ENCODE assay signal across 8 cellular contexts in the genomic region with DNA sequence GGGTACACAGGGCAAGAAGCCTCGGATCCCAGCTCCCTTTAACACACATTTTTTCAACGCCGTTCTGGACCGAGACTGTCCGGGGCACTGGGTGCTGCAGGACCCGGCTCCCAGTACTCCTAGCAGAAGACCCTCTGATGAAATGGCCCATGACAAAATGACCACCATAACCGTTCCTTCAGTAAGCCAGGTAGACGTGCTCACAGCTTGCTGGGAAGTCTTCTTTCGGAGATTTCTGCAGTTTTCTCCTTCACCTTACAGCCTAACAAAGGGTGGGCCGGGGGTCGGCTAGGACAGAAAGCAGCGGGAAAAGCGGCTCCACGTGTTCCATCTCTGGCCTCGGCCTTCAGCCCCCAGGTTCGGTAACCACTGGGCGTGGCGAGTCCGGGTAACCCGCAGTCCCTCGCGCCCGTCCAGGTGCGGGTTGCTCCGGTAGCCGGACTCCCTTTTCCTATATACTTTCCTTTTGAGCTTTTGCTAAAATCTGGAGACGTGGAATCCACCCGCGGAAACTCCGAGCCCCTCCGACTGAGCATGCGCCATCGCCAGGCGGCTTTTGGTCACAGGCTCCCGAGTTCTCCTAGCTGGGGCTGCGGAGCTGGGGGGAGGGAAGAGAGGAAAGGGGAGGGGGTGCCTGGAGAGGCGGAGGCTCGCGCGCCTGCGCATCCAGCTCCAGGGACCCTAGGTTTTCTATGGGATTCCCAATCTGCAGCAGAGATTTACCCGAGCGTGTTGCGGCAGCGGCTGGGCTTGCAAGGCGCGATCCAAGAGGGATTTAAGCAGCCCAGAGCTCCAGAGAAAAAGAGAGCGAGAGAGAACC. TPM values are rescaled to one million over a fixed set of nuclear protein-coding genes. Genes with fewer than 3 reads are reported as not detected.
DNase-seq lines count a peak whose midpoint lies in the region; TF ChIP-seq lines count a peak whose summit lies in the region.

A gene (plus strand): TSS at position 704 of the 820 bp plus-strand sequence. CDS start 51,379 bp downstream, outside the sequence.

- no peaks in the 10 kb centered on the region for H3K9me3 ChIP-seq in liver (ENCODE audit: control insufficient read depth in 4 of 4, low read length in 3 of 4)

- H3K27me3 ChIP-seq in dorsolateral prefrontal cortex: peaks cover 0 to 88% (median 22%) of the 10 kb centered on the region in 45 donors
- no peaks in the 10 kb centered on the region for H3K27me3 ChIP-seq in liver (ENCODE audit: control insufficient read depth in 4 of 4, insufficient read depth in 4 of 4, low read length in 3 of 4)

- intact Hi-C loops in dorsolateral prefrontal cortex (cut with DNase I): no loop called here

- in situ Hi-C loops in GM13976 (cut with MboI; ENCODE audit: low sequenced_read_pairs, unreplicated experiment): no loop called here

- H3K27ac ChIP-seq in dorsolateral prefrontal cortex: peak within 1 kb of the TSS in 55 of 59 donors; percentile 36 to 87 (median 75)
- H3K27ac ChIP-seq in liver (ENCODE audit: low read depth in 1 of 2, low read length in 2 of 2): peak within 1 kb of the TSS; percentile 92 to 95

- TF ChIP-seq RAD21 in liver (IDR thresholded peaks at IDR 0.05): peak; percentile 26 to 44

- H3K4me3 ChIP-seq in dorsolateral prefrontal cortex (peak within 1 kb of the TSS; percentile 33 to 81 (median 62)), liver (ENCODE audit: low read depth in 1 of 3, low read length in 3 of 3) (peak within 1 kb of the TSS; percentile 65 to 92 (median 69))

- H3K4me1 ChIP-seq in liver (ENCODE audit: control insufficient read depth in 4 of 4, insufficient read depth in 4 of 4, low read length in 3 of 4): peaks cover 0 to 48% (median 23%) of the 10 kb centered on the region in 4 donors

- H3K36me3 ChIP-seq in liver (ENCODE audit: control insufficient read depth in 4 of 4, insufficient read depth in 3 of 4, low read depth in 1 of 4, low read length in 3 of 4): no peaks in the 10 kb centered on the region

- TF ChIP-seq CTCF in GM13976 (IDR thresholded peaks at IDR 0.05; ENCODE audit: borderline replicate concordance, control extremely low read depth, extremely low read depth, insufficient read depth, missing control alignments) (no peak), dorsolateral prefrontal cortex (IDR thresholded peaks at IDR 0.05 in 54 of 56, conservative IDR thresholded peaks at IDR 0.05 in 2 of 56; ENCODE audit: low read depth in 1 of 56, partially characterized antibody in 56 of 56) (no peak), liver (IDR thresholded peaks at IDR 0.05; ENCODE audit: low read depth, low read length, missing input control) (no peak)

- under 1% methylated on average over 48 of the region's 48 CpGs for WGBS in liver

- peak within 1 kb of the TSS; percentile 49 to 87 for H3K9ac ChIP-seq in liver (ENCODE audit: low read depth in 1 of 2, low read length in 2 of 2)

- peak; percentile 38 for DNase-seq in GM13976 (ENCODE audit: low spot score)
- peak; percentile 82 for DNase-seq in NCI-H510A (lab: John Stamatoyannopoulos, UW)
- DNase-seq in dorsolateral prefrontal cortex: peak; percentile 62 to 95 (median 86)
- peak; percentile 74 for DNase-seq in superior temporal gyrus (ENCODE audit: extremely low spot score)
- DNase-seq in activated CD4-positive, alpha-beta T cell treated with anti-CD3 and anti-CD28 coated beads for 48 hours: no peak
- no peak for DNase-seq in activated CD8-positive, alpha-beta memory T cell treated with anti-CD3 and anti-CD28 coated beads, Interleukin-2, amount 50 U/mL, for 48 hours
- DNase-seq in MV-4-11 (lab: John Stamatoyannopoulos, UW): no peak

TF ChIP-seq in liver, 16 proteins besides CTCF, POLR2A, EP300 and RAD21:
- TF ChIP-seq HNF4A (conservative IDR thresholded peaks at IDR 0.05) (peak; percentile 35 to 45), SP1 (IDR thresholded peaks at IDR 0.05) (peak; percentile 42), GABPA (IDR thresholded peaks at IDR 0.05 in 1 of 2, conservative IDR thresholded peaks at IDR 0.05 in 1 of 2) (peak in 1 of 2 donors; percentile 61), FOXA1 (IDR thresholded peaks at IDR 0.05) (no peak), RXRA (IDR thresholded peaks at IDR 0.05) (peak in 1 of 2 donors; percentile 42), YY1 (IDR thresholded peaks at IDR 0.05) (peak; percentile 73), HNF4G (IDR thresholded peaks at IDR 0.05) (no peak), EGR1 (IDR thresholded peaks at IDR 0.05; ENCODE audit: low read depth in 2 of 2) (peak in 1 of 2 donors; percentile 50), NR2F2 (IDR thresholded peaks at IDR 0.05) (no peak)
- TF ChIP-seq, protein P1, sequence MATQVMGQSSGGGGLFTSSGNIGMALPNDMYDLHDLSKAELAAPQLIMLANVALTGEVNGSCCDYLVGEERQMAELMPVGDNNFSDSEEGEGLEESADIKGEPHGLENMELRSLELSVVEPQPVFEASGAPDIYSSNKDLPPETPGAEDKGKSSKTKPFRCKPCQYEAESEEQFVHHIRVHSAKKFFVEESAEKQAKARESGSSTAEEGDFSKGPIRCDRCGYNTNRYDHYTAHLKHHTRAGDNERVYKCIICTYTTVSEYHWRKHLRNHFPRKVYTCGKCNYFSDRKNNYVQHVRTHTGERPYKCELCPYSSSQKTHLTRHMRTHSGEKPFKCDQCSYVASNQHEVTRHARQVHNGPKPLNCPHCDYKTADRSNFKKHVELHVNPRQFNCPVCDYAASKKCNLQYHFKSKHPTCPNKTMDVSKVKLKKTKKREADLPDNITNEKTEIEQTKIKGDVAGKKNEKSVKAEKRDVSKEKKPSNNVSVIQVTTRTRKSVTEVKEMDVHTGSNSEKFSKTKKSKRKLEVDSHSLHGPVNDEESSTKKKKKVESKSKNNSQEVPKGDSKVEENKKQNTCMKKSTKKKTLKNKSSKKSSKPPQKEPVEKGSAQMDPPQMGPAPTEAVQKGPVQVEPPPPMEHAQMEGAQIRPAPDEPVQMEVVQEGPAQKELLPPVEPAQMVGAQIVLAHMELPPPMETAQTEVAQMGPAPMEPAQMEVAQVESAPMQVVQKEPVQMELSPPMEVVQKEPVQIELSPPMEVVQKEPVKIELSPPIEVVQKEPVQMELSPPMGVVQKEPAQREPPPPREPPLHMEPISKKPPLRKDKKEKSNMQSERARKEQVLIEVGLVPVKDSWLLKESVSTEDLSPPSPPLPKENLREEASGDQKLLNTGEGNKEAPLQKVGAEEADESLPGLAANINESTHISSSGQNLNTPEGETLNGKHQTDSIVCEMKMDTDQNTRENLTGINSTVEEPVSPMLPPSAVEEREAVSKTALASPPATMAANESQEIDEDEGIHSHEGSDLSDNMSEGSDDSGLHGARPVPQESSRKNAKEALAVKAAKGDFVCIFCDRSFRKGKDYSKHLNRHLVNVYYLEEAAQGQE (IDR thresholded peaks at IDR 0.05): peak; percentile 45
- TF ChIP-seq, protein P2, sequence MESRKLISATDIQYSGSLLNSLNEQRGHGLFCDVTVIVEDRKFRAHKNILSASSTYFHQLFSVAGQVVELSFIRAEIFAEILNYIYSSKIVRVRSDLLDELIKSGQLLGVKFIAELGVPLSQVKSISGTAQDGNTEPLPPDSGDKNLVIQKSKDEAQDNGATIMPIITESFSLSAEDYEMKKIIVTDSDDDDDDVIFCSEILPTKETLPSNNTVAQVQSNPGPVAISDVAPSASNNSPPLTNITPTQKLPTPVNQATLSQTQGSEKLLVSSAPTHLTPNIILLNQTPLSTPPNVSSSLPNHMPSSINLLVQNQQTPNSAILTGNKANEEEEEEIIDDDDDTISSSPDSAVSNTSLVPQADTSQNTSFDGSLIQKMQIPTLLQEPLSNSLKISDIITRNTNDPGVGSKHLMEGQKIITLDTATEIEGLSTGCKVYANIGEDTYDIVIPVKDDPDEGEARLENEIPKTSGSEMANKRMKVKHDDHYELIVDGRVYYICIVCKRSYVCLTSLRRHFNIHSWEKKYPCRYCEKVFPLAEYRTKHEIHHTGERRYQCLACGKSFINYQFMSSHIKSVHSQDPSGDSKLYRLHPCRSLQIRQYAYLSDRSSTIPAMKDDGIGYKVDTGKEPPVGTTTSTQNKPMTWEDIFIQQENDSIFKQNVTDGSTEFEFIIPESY (IDR thresholded peaks at IDR 0.05): peak; percentile 41
- TF ChIP-seq, protein P3, sequence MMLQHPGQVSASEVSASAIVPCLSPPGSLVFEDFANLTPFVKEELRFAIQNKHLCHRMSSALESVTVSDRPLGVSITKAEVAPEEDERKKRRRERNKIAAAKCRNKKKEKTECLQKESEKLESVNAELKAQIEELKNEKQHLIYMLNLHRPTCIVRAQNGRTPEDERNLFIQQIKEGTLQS (IDR thresholded peaks at IDR 0.05): no peak
- TF ChIP-seq, protein P4, sequence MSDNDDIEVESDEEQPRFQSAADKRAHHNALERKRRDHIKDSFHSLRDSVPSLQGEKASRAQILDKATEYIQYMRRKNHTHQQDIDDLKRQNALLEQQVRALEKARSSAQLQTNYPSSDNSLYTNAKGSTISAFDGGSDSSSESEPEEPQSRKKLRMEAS (IDR thresholded peaks at IDR 0.05): peak; percentile 60

RNA-seq across cellular contexts. Expression of the gene that starts here (rescaled TPM):
- total RNA-seq in dorsolateral prefrontal cortex (1,000 to 10,000 TPM in 28 of 120 experiments, 100 to 1,000 TPM in 92; 228 to 1,187 (median 876) TPM), liver (10 to 100 TPM in 1 of 2 donors, 1 to 10 TPM in 1; 6.3 to 32.9 TPM)
- 1 to 10 TPM; 2.2 to 6.4 TPM for polyA plus RNA-seq in liver

Comparison
In these comparisons a context has a peak if more than half of its experiments do, and no peak if none do; other contexts are left out.
1. RNA of the gene that starts here (total RNA-seq): 228 to 1,187 TPM in dorsolateral prefrontal cortex; 6.3 to 32.9 TPM in liver; every median in the first group is over 4 times any median in the second.
2. DNase-seq: peak in GM13976 (single experiment), NCI-H510A (single experiment), dorsolateral prefrontal cortex (10 of 10) and superior temporal gyrus (single experiment); none in activated CD4-positive, alpha-beta T cell treated with anti-CD3 and anti-CD28 coated beads for 48 hours (single experiment), activated CD8-positive, alpha-beta memory T cell treated with anti-CD3 and anti-CD28 coated beads, Interleukin-2, amount 50 U/mL, for 48 hours (single experiment) and MV-4-11 (single experiment).